In genomic region chr1:93979718-93980319, GRCh38 we compare ENCODE assay signal across 9 cellular contexts.
DNase-seq lines count a peak whose midpoint lies in the region; FAIRE-seq and TF ChIP-seq lines count a peak whose summit lies in the region.
"Had no signal": no experiment of that assay in that cellular context is flagged by ENCODE, and none has a peak within 500 bp of the region (broad histone marks: within the 10 kb centered on the region; RNA-seq: fewer than 3 reads in every experiment).

No MANE protein-coding gene starts in this region.

- no peaks in the 10 kb centered on the region for H3K9me1 ChIP-seq in keratinocyte (ENCODE audit: control insufficient read depth, extremely low read depth, insufficient read depth, low read length)

- peak; percentile 26 for FAIRE-seq in keratinocyte (lab: Jason Lieb, UNC)

- CTCF ChIA-PET in OCI-LY7 (lab: Charles Lee; ENCODE audit: unreplicated experiment): interaction anchor here (0.6 kb wide), 1 partner anchor 498 kb away, joined by 3 read pairs; no protein-coding TSS in a partner anchor

- H3K9ac ChIP-seq in keratinocyte (ENCODE audit: control insufficient read depth, extremely low read depth, insufficient read depth, low read length) (no peak overlapping the region), stomach smooth muscle (ENCODE audit: low read length in 2 of 2) (no peak overlapping the region)

- H4K20me1 ChIP-seq in keratinocyte (ENCODE audit: control insufficient read depth, extremely low read depth, insufficient read depth, low read length) (no peaks in the 10 kb centered on the region), OCI-LY7 (ENCODE audit: insufficient read depth, low read length) (no peaks in the 10 kb centered on the region)

- H3K4me2 ChIP-seq in keratinocyte (ENCODE audit: control insufficient read depth, extremely low read depth, insufficient read depth, low read depth, low read length) (no peak overlapping the region), OCI-LY7 (ENCODE audit: low read length) (no peak overlapping the region)

- no TSS peak for BruUV-seq in OCI-LY7 (replicated peaks; lab: Mats Ljungman, UMichigan)

- no peaks in the 10 kb centered on the region for H3K27me3 ChIP-seq in MG63
- no peaks in the 10 kb centered on the region for H3K27me3 ChIP-seq in keratinocyte (ENCODE audit: control insufficient read depth, extremely low read depth, insufficient read depth, low read length)
- no peaks in the 10 kb centered on the region for H3K27me3 ChIP-seq in stomach smooth muscle (ENCODE audit: control insufficient read depth in 1 of 2, insufficient read depth in 2 of 2, low read length in 2 of 2)

- H3K79me2 ChIP-seq in keratinocyte (ENCODE audit: control insufficient read depth, insufficient read depth, low read length) (no peaks in the 10 kb centered on the region), OCI-LY7 (ENCODE audit: insufficient read depth, low read depth, low read length) (no peaks in the 10 kb centered on the region)

- H3K9me3 ChIP-seq in MG63: no peaks in the 10 kb centered on the region
- H3K9me3 ChIP-seq in keratinocyte (ENCODE audit: control insufficient read depth, low read depth, low read length): no peaks in the 10 kb centered on the region
- H3K9me3 ChIP-seq in stomach smooth muscle (ENCODE audit: control insufficient read depth in 2 of 2, low read length in 2 of 2): no peaks in the 10 kb centered on the region
- no peaks in the 10 kb centered on the region for H3K9me3 ChIP-seq in OCI-LY7 (ENCODE audit: low read length)

- H3K36me3 ChIP-seq in MG63 (no peaks in the 10 kb centered on the region), keratinocyte (ENCODE audit: control insufficient read depth in 2 of 2, extremely low read depth in 1 of 2, insufficient read depth in 2 of 2, low read length in 2 of 2) (no peaks in the 10 kb centered on the region), stomach smooth muscle (ENCODE audit: control insufficient read depth in 2 of 2, insufficient read depth in 2 of 2, low read length in 2 of 2) (no peaks in the 10 kb centered on the region), OCI-LY7 (ENCODE audit: insufficient read depth, low read length) (no peaks in the 10 kb centered on the region)

- H3K9me2 ChIP-seq in OCI-LY7 (ENCODE audit: insufficient read depth, low read length): no peaks in the 10 kb centered on the region

- POLR2A ChIA-PET in OCI-LY7 (lab: Charles Lee): interaction anchor here (1.4 kb wide), 1 partner anchor 10 kb away, joined by 6 read pairs; no protein-coding TSS in a partner anchor

- H2AFZ ChIP-seq in keratinocyte (ENCODE audit: control insufficient read depth, low read length) (peak overlapping the region; percentile 35), OCI-LY7 (ENCODE audit: low read length) (no peak overlapping the region)

- H3K4me1 ChIP-seq in keratinocyte (ENCODE audit: control insufficient read depth, extremely low read depth, insufficient read depth, low read length): peaks cover 51% of the 10 kb centered on the region
- H3K4me1 ChIP-seq in stomach smooth muscle (ENCODE audit: control insufficient read depth, insufficient read depth, low read length): peaks cover 10% of the 10 kb centered on the region
- H3K4me1 ChIP-seq in OCI-LY7 (ENCODE audit: insufficient read depth, low read length, poor library complexity, severe bottlenecking): no peaks in the 10 kb centered on the region

- no peak overlapping the region for H3K27ac ChIP-seq in keratinocyte (ENCODE audit: control insufficient read depth, insufficient read depth, low read length)
- peak overlapping the region; percentile 55 for H3K27ac ChIP-seq in stomach smooth muscle (ENCODE audit: low read length)
- no peak overlapping the region for H3K27ac ChIP-seq in OCI-LY7 (ENCODE audit: low read depth, low read length, poor library complexity, severe bottlenecking)

- H3K4me3 ChIP-seq in MG63 (no peak overlapping the region), keratinocyte (ENCODE audit: control insufficient read depth in 2 of 3, extremely low read depth in 1 of 3, insufficient read depth in 2 of 3, low read depth in 1 of 3, low read length in 3 of 3) (no peak overlapping the region), stomach smooth muscle (ENCODE audit: low read length in 2 of 2) (no peak overlapping the region), OCI-LY7 (ENCODE audit: low read depth, low read length, poor library complexity, severe bottlenecking) (no peak overlapping the region)

- no peak for TF ChIP-seq CTCF in keratinocyte (optimal IDR thresholded peaks at IDR 0.05 in 1 of 3, IDR thresholded peaks at IDR 0.05 in 1 of 3, conservative IDR thresholded peaks at IDR 0.05 in 1 of 3; ENCODE audit: extremely low read depth in 1 of 3, insufficient read depth in 2 of 3, low read length in 3 of 3)
- TF ChIP-seq CTCF in OCI-LY7 (conservative IDR thresholded peaks at IDR 0.05; ENCODE audit: low read length): no peak

- peak; percentile 86 for DNase-seq in MG63
- peak; percentile 91 for DNase-seq in amniotic epithelial cell (ENCODE audit: low read depth)
- no peak for DNase-seq in keratinocyte (ENCODE audit: low read depth, low spot score)
- DNase-seq in OCI-LY7 (ENCODE audit: low spot score): no peak
- DNase-seq in activated T-cell treated with anti-CD3 and anti-CD28 coated beads for 4 hours: no peak
- no peak for DNase-seq in activated gamma-delta T cell (lab: John Stamatoyannopoulos, UW)
- no peak for DNase-seq in NK-92 (lab: John Stamatoyannopoulos, UW; ENCODE audit: unreplicated experiment)
- DNase-seq: stimulated activated CD4-positive, alpha-beta T cell treated with anti-CD3 and anti-CD28 coated beads, Interleukin-1b, Interleukin-23, amount 100 ng/mL, for 48 hours had no signal

- intact Hi-C loops in OCI-LY7 (cut with micrococcal nuclease; ENCODE audit: unreplicated experiment): no loop called here

- dilution Hi-C loops in keratinocyte (cut with MboI; ENCODE audit: extremely low pct_ligation_motif_present, low sequenced_read_pairs): no loop called here

Comparison
In these comparisons a context has a peak if more than half of its experiments do, and no peak if none do; other contexts are left out.
1. DNase-seq: peak in MG63 (single experiment) and amniotic epithelial cell (single experiment); none in keratinocyte (single experiment), OCI-LY7 (single experiment), activated T-cell treated with anti-CD3 and anti-CD28 coated beads for 4 hours (single experiment), activated gamma-delta T cell (single experiment) and NK-92 (single experiment).